In the genomic region with DNA sequence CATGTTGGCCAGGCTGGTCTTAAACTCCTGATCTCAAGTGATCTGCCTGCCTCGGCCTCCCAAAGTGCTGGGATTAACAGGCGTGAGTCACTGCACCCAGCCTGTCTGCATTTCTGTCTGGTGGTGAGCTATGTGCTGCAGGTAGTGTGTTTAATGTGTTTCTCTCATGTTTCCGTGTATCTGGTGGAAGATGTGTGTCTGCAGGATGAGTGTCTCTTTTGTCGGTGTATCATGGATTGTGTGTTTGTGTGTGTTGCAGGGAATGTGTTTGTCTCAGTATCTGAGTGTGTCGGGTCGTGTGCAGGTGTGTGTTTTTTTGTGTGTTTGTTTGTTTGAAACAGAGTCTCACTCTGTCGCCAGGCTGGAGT, we compare ENCODE assay signal across 1 cellular context.
TF ChIP-seq lines count a peak whose summit lies in the region.

No MANE protein-coding gene starts in this region.

TF ChIP-seq in IMR-90, 13 proteins besides CTCF, POLR2A, EP300 and RAD21:
- no peak for TF ChIP-seq FOS (IDR thresholded peaks at IDR 0.05; ENCODE audit: low read depth, low read length)
- no peak for TF ChIP-seq SMC3 (IDR thresholded peaks at IDR 0.05; ENCODE audit: low read depth, low read length)
- no peak for TF ChIP-seq CEBPB (IDR thresholded peaks at IDR 0.05; ENCODE audit: low read depth, low read length)
- no peak for TF ChIP-seq BHLHE40 (IDR thresholded peaks at IDR 0.05; ENCODE audit: low read depth, low read length)
- TF ChIP-seq RFX5 (IDR thresholded peaks at IDR 0.05; ENCODE audit: low read depth, low read length), result no peak
- TF ChIP-seq, protein P1, sequence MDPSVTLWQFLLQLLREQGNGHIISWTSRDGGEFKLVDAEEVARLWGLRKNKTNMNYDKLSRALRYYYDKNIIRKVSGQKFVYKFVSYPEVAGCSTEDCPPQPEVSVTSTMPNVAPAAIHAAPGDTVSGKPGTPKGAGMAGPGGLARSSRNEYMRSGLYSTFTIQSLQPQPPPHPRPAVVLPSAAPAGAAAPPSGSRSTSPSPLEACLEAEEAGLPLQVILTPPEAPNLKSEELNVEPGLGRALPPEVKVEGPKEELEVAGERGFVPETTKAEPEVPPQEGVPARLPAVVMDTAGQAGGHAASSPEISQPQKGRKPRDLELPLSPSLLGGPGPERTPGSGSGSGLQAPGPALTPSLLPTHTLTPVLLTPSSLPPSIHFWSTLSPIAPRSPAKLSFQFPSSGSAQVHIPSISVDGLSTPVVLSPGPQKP (IDR thresholded peaks at IDR 0.05; ENCODE audit: borderline replicate concordance, low read depth, low read length), result no peak
- no peak for TF ChIP-seq MAFK (IDR thresholded peaks at IDR 0.05; ENCODE audit: low read depth, low read length)
- TF ChIP-seq CHD1 (IDR thresholded peaks at IDR 0.05; ENCODE audit: low read depth, low read length), result no peak
